8 cellular contexts compared by ENCODE assay signal in genomic region chr22:49936018-49936972, GRCh38. TPM values are rescaled to one million over a fixed set of nuclear protein-coding genes. Genes with fewer than 3 reads are reported as not detected.
A peak's percentile ranks its signal among the peaks of the same experiment; 100 is the strongest.
DNase-seq lines count a peak whose midpoint lies in the region; ATAC-seq and TF ChIP-seq lines count a peak whose summit lies in the region.

No MANE protein-coding gene starts in this region.

- H3K36me3 ChIP-seq in neuronal stem cell (replicated peaks in 1 of 2; ENCODE audit: control insufficient read depth in 2 of 2, insufficient read depth in 2 of 2, low read length in 2 of 2): no peaks in the 10 kb centered on the region

- WGBS in neuronal stem cell (ENCODE audit: extremely low coverage in 2 of 2, insufficient read length in 2 of 2, insufficient replicate concordance in 1 of 2), 2 donors: no CpG with 5 or more reads among the region's 52 CpGs

- ATAC-seq in CD4-positive, alpha-beta T cell (ENCODE audit: poor library complexity): peak; percentile 74
- ATAC-seq in GM19452 (IDR thresholded peaks at IDR 0.05; ENCODE audit: unreplicated experiment) (peak; percentile 64), HG03565 (IDR thresholded peaks at IDR 0.05; ENCODE audit: unreplicated experiment) (peak; percentile 63), foreskin keratinocyte (peak; percentile 61)

- no peak overlapping the region for H2BK5ac ChIP-seq in neuronal stem cell (ENCODE audit: low read length)

- no peak overlapping the region for H3K23ac ChIP-seq in neuronal stem cell (ENCODE audit: low read depth, low read length, poor library complexity)

- peak overlapping the region; percentile 76 for H3K4me3 Mint-ChIP-seq in CD4-positive, alpha-beta T cell

- H3K27ac Mint-ChIP-seq in CD4-positive, alpha-beta T cell: peak overlapping the region; percentile 87

- no peaks in the 10 kb centered on the region for H3K27me3 ChIP-seq in CD4-positive, alpha-beta T cell (ENCODE audit: control insufficient read depth, insufficient read depth, low read length)
- H3K27me3 ChIP-seq in foreskin keratinocyte: no peaks in the 10 kb centered on the region
- H3K27me3 ChIP-seq in neuronal stem cell (ENCODE audit: control insufficient read depth in 3 of 3, insufficient read depth in 3 of 3, low read depth in 1 of 3, low read length in 3 of 3): peaks cover 0 to 6% (median 0%) of the 10 kb centered on the region in 3 experiments

- intact Hi-C loops in CD4-positive, alpha-beta T cell (cut with DNase I, micrococcal nuclease): loop anchor here (1.0 to 10.0 kb wide), 5 partner anchors 24 to 259 kb away; partner anchors contain the start of gene PIM3 (in 1 of the 2)

- H3K9me3 Mint-ChIP-seq in CD4-positive, alpha-beta T cell: no peaks in the 10 kb centered on the region

- no peaks in the 10 kb centered on the region for H3K79me1 ChIP-seq in neuronal stem cell (ENCODE audit: low read depth, low read length)

- no peaks in the 10 kb centered on the region for H3K9me3 ChIP-seq in CD4-positive, alpha-beta T cell (ENCODE audit: control insufficient read depth, low read length)
- H3K9me3 ChIP-seq in neuronal stem cell (replicated peaks in 1 of 2; ENCODE audit: control insufficient read depth in 2 of 2, insufficient read depth in 1 of 2, low read depth in 1 of 2, low read length in 2 of 2): no peaks in the 10 kb centered on the region

- CTCF ChIA-PET in CD4-positive, alpha-beta T cell (lab: Charles Lee): interaction anchor here (0.6 to 1.2 kb wide), 2 partner anchors 94 to 340 kb away, joined by 3 to 6 read pairs; no protein-coding TSS in a partner anchor

- H3K27ac ChIP-seq in CD4-positive, alpha-beta T cell (ENCODE audit: low read depth, low read length): peak overlapping the region; percentile 88
- H3K27ac ChIP-seq in foreskin keratinocyte: no peak overlapping the region
- no peak overlapping the region for H3K27ac ChIP-seq in neuronal stem cell (replicated peaks; ENCODE audit: low read length)

- no peak overlapping the region for H3K14ac ChIP-seq in neuronal stem cell (ENCODE audit: low read length)

- DNase-seq in CD4-positive, alpha-beta T cell: peak; percentile 85 to 96 (median 92)
- DNase-seq in RPMI7951 (ENCODE audit: low read depth) (peak; percentile 69), foreskin keratinocyte (no peak), neuronal stem cell (ENCODE audit: low spot score) (no peak), superior temporal gyrus (ENCODE audit: extremely low spot score) (peak; percentile 42)
- DNase-seq in activated effector memory CD4-positive, alpha-beta T cell treated with Interleukin-2 at 50 U/mL for 16 hours: peak; percentile 82

- no peaks in the 10 kb centered on the region for H3K27me3 Mint-ChIP-seq in CD4-positive, alpha-beta T cell

- H3K4ac ChIP-seq in neuronal stem cell (ENCODE audit: low read length): no peak overlapping the region

- H3K18ac ChIP-seq in neuronal stem cell (ENCODE audit: low read length): peak overlapping the region; percentile 85

- H3K4me3 ChIP-seq in neuronal stem cell (ENCODE audit: low read length in 2 of 2): no peak overlapping the region

- peaks cover 13% of the 10 kb centered on the region for H3K4me1 Mint-ChIP-seq in CD4-positive, alpha-beta T cell (ENCODE audit: low read depth)

- no peak overlapping the region for H2BK12ac ChIP-seq in neuronal stem cell (ENCODE audit: low read length)

- POLR2A ChIA-PET in CD4-positive, alpha-beta T cell (lab: Charles Lee): interaction anchor here (0.7 to 3.2 kb wide), 13 partner anchors 11 to 685 kb away, joined by 3 to 92 read pairs (median 5); partner anchors contain the start of gene PIM3

- peak overlapping the region; percentile 63 for H2AK5ac ChIP-seq in neuronal stem cell (ENCODE audit: low read depth, low read length)

- no peak for TF ChIP-seq CTCF in CD4-positive, alpha-beta T cell (IDR thresholded peaks at IDR 0.05)
- TF ChIP-seq CTCF in foreskin keratinocyte (conservative IDR thresholded peaks at IDR 0.05): no peak

- no peak overlapping the region for H2BK120ac ChIP-seq in neuronal stem cell (ENCODE audit: low read depth, low read length)

- peak overlapping the region; percentile 49 for H2BK15ac ChIP-seq in neuronal stem cell (ENCODE audit: low read length)

- H4K8ac ChIP-seq in neuronal stem cell (ENCODE audit: low read depth, low read length): no peak overlapping the region

- peak overlapping the region; percentile 80 for H2AFZ ChIP-seq in neuronal stem cell (ENCODE audit: low read length)

- H3K4me2 ChIP-seq in neuronal stem cell (ENCODE audit: insufficient read depth, low read length, poor library complexity, severe bottlenecking): peak overlapping the region; percentile 49

- no peaks in the 10 kb centered on the region for H3K36me3 Mint-ChIP-seq in CD4-positive, alpha-beta T cell (ENCODE audit: low read depth)

- peak overlapping the region; percentile 53 for H4K91ac ChIP-seq in neuronal stem cell (ENCODE audit: low read depth, low read length, poor library complexity)

- H3K4me1 ChIP-seq in foreskin keratinocyte (no peaks in the 10 kb centered on the region), neuronal stem cell (ENCODE audit: control insufficient read depth in 2 of 2, insufficient read depth in 1 of 2, low read depth in 1 of 2, low read length in 2 of 2) (peaks cover 5 to 17% of the 10 kb centered on the region in 2 donors)

- H3K9ac ChIP-seq in neuronal stem cell (ENCODE audit: low read depth, low read length, poor library complexity): no peak overlapping the region

RNA-seq across cellular contexts. Expression of gene CRELD2, which starts 17.9 kb away (rescaled TPM):
- 10 to 100 TPM; 21.2 to 23.3 TPM for total RNA-seq in CD4-positive, alpha-beta T cell
- 49.7 and 56.7 TPM in 2 replicates for total RNA-seq in RPMI7951 (2014; rRNA removed; shearing (Covaris generic))
- 35.9 and 43.2 TPM in 2 replicates for total RNA-seq in foreskin keratinocyte
- polyA plus RNA-seq in foreskin keratinocyte: 46.6 and 61.7 TPM in 2 replicates
- polyA plus RNA-seq in neuronal stem cell (2013, experiment 1 of 2): 12.6 TPM
- polyA plus RNA-seq in neuronal stem cell (2013, experiment 2 of 2): 12.2 TPM

RNA-seq across cellular contexts. Expression of gene ALG12, which starts 18.1 kb away (rescaled TPM):
- 10 to 100 TPM; 13.5 to 14.6 TPM for total RNA-seq in CD4-positive, alpha-beta T cell
- 15.0 and 18.7 TPM in 2 replicates for total RNA-seq in RPMI7951 (2014; rRNA removed; shearing (Covaris generic))
- total RNA-seq in foreskin keratinocyte: 12.7 and 15.4 TPM in 2 replicates
- polyA plus RNA-seq in foreskin keratinocyte: 16.2 and 17.5 TPM in 2 replicates
- polyA plus RNA-seq in neuronal stem cell (2013, experiment 1 of 2): 9.3 TPM
- 9.1 TPM for polyA plus RNA-seq in neuronal stem cell (2013, experiment 2 of 2)

RNA-seq across cellular contexts. Expression of gene PIM3, which starts 24.3 kb away (rescaled TPM):
- total RNA-seq in CD4-positive, alpha-beta T cell: 100 to 1,000 TPM; 224 to 230 TPM
- total RNA-seq in RPMI7951 (2014; rRNA removed; shearing (Covaris generic)): 9.3 and 12.7 TPM in 2 replicates
- total RNA-seq in foreskin keratinocyte: 11.9 and 15.8 TPM in 2 replicates
- 13.6 and 16.6 TPM in 2 replicates for polyA plus RNA-seq in foreskin keratinocyte
- polyA plus RNA-seq in neuronal stem cell (2013, experiment 1 of 2): 38.0 TPM
- polyA plus RNA-seq in neuronal stem cell (2013, experiment 2 of 2): 37.0 TPM

Comparison
In these comparisons a context has a peak if more than half of its experiments do, and no peak if none do; other contexts are left out.
1. DNase-seq: peak in CD4-positive, alpha-beta T cell (10 of 10), RPMI7951 (single experiment), activated effector memory CD4-positive, alpha-beta T cell treated with Interleukin-2 at 50 U/mL for 16 hours (single experiment) and superior temporal gyrus (single experiment); none in foreskin keratinocyte (0 of 2) and neuronal stem cell (single experiment).
2. RNA of gene PIM3, which starts 24.3 kb away (total RNA-seq): 224 to 230 TPM in CD4-positive, alpha-beta T cell; 11.9 to 15.8 TPM in foreskin keratinocyte and 9.3 to 12.7 TPM in RPMI7951; every median in the first group is over 10 times any median in the second.
3. Peak in every context shown above with its lines, with median percentiles within 50 percentile points of each other: ATAC-seq.